36 cellular contexts compared by ENCODE assay signal in the genomic region with DNA sequence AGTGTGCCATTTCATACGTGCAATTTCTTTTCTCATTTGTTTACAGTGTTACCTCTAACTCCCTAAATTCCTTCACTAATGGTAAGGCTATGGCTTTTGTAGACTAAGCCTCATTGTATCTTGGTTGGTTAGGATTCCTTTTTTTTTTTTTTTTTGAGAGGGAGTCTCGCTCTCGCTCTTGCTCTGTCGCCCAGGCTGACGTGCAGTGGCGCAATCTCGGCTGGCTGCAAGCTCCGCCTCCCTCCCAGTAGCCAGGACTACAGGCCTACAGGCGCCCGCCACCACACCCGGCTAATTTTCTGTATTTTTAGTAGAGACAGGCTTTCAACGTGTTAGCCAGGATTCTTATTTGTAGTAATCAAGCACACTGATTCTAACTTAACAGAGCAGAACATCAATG.
"Had no signal": no experiment of that assay in that cellular context is flagged by ENCODE, and none has a peak within 500 bp of the region (broad histone marks: within the 10 kb centered on the region; RNA-seq: fewer than 3 reads in every experiment).

No MANE protein-coding gene starts in this region.

- H3K9me3 ChIP-seq: body of pancreas, breast epithelium, MG63 had no signal

- H3K27ac Mint-ChIP-seq: activated CD4-positive, alpha-beta memory T cell treated with anti-CD3 and anti-CD28 coated beads, Interleukin-2, amount 10 ng/mL, durations not matched to agents 7 days and 5 days; activated CD8-positive, alpha-beta memory T cell treated with anti-CD3 and anti-CD28 coated beads, Interleukin-2, amount 10 ng/mL, durations not matched to agents 7 days and 5 days; activated naive CD4-positive, alpha-beta T cell treated with anti-CD3 and anti-CD28 coated beads, Interleukin-2, amount 50 U/mL, for 24 hours; activated naive CD8-positive, alpha-beta T cell treated with anti-CD3 and anti-CD28 coated beads, Interleukin-2, amount 10 ng/mL, durations not matched to agents 7 days and 5 days; activated T-cell treated with anti-CD3 and anti-CD28 coated beads, Interleukin-2, amount 50 U/mL, for 72 hours; activated T-helper 2 cell treated with anti-CD3 and anti-CD28 coated beads, Interferon-gamma antibody, Interleukin-2, Interleukin-4, amounts not matched to agents 10 μg/mL and 5 μg/mL and 100 μg/mL, durations not matched to agents 14 hours and 24 hours and 36 hours had no signal

- H3K4me3 ChIP-seq: body of pancreas, breast epithelium, MG63, PC-9 had no signal

- H3K4me1 ChIP-seq: body of pancreas had no signal

- H2AFZ ChIP-seq: PC-9 had no signal

- H3K9me3 Mint-ChIP-seq: activated CD4-positive, alpha-beta memory T cell treated with anti-CD3 and anti-CD28 coated beads, Interleukin-2, amount 10 ng/mL, durations not matched to agents 7 days and 5 days; activated naive CD4-positive, alpha-beta T cell treated with anti-CD3 and anti-CD28 coated beads, Interleukin-2, amount 50 U/mL, for 24 hours; activated T-cell treated with anti-CD3 and anti-CD28 coated beads, Interleukin-2, amount 50 U/mL, for 72 hours; activated T-helper 2 cell treated with anti-CD3 and anti-CD28 coated beads, Interferon-gamma antibody, Interleukin-2, Interleukin-4, amounts not matched to agents 10 μg/mL and 5 μg/mL and 100 μg/mL, durations not matched to agents 14 hours and 24 hours and 36 hours had no signal

- H3K36me3 ChIP-seq: breast epithelium, MG63 had no signal

- DNase-seq: activated CD4-positive, alpha-beta memory T cell treated with anti-CD3 and anti-CD28 coated beads, Interleukin-2, amount 10 ng/mL, durations not matched to agents 7 days and 5 days; activated CD4-positive, alpha-beta T cell treated with anti-CD3 and anti-CD28 coated beads for 1 hour; activated CD4-positive, alpha-beta T cell treated with anti-CD3 and anti-CD28 coated beads for 48 hours; activated CD4-positive, CD25-positive, alpha-beta regulatory T cell; activated CD8-positive, alpha-beta memory T cell treated with anti-CD3 and anti-CD28 coated beads for 24 hours; activated CD8-positive, alpha-beta memory T cell treated with anti-CD3 and anti-CD28 coated beads, Interleukin-2, amount 10 ng/mL, durations not matched to agents 7 days and 5 days; activated CD8-positive, alpha-beta memory T cell treated with anti-CD3 and anti-CD28 coated beads, Interleukin-2, amount 50 U/mL, for 48 hours; activated gamma-delta T cell; activated naive CD4-positive, alpha-beta T cell treated with Interleukin-2 at 50 U/mL for 16 hours; activated naive CD8-positive, alpha-beta T cell treated with anti-CD3 and anti-CD28 coated beads, Interleukin-2, amount 10 ng/mL, durations not matched to agents 7 days and 5 days; activated T-cell treated with anti-CD3 and anti-CD28 coated beads, Interleukin-2, amount 50 U/mL, for 72 hours; body of pancreas; Kasumi-1; MG63; NCI-H1048; NCI-H1105 treated with DMSO at 0.1 percent for 48 hours; NCI-H1436; NCI-H1694; NCI-H1930; NCI-H2107; NCI-H2171; NCI-H510A; NCI-H526; NCI-H748 treated with DMSO at 0.1 percent for 48 hours; NK-92 treated with Interleukin-12 subunit alpha and Interleukin-12 subunit beta, amount 100 ng/mL, for 24 hours; PC-9; SW 1271; T-helper 1 cell; T-helper 2 cell; T-helper 9 cell had no signal

- H3K4me2 ChIP-seq: PC-9 had no signal

- H3K4me3 Mint-ChIP-seq: activated CD4-positive, alpha-beta memory T cell treated with anti-CD3 and anti-CD28 coated beads, Interleukin-2, amount 10 ng/mL, durations not matched to agents 7 days and 5 days; activated CD8-positive, alpha-beta memory T cell treated with anti-CD3 and anti-CD28 coated beads, Interleukin-2, amount 10 ng/mL, durations not matched to agents 7 days and 5 days; activated naive CD4-positive, alpha-beta T cell treated with anti-CD3 and anti-CD28 coated beads, Interleukin-2, amount 50 U/mL, for 24 hours; activated naive CD8-positive, alpha-beta T cell treated with anti-CD3 and anti-CD28 coated beads, Interleukin-2, amount 10 ng/mL, durations not matched to agents 7 days and 5 days; activated T-cell treated with anti-CD3 and anti-CD28 coated beads, Interleukin-2, amount 50 U/mL, for 72 hours had no signal

- H3K27me3 ChIP-seq: body of pancreas, breast epithelium, MG63 had no signal

- ATAC-seq: activated CD8-positive, alpha-beta memory T cell treated with anti-CD3 and anti-CD28 coated beads, Interleukin-2, amount 10 ng/mL, durations not matched to agents 7 days and 5 days; activated T-cell treated with anti-CD3 and anti-CD28 coated beads, Interleukin-2, amount 50 U/mL, for 72 hours; body of pancreas; Right ventricle myocardium inferior had no signal

- H3K27me3 Mint-ChIP-seq: activated CD4-positive, alpha-beta memory T cell treated with anti-CD3 and anti-CD28 coated beads, Interleukin-2, amount 10 ng/mL, durations not matched to agents 7 days and 5 days; activated CD8-positive, alpha-beta memory T cell treated with anti-CD3 and anti-CD28 coated beads, Interleukin-2, amount 10 ng/mL, durations not matched to agents 7 days and 5 days; activated naive CD4-positive, alpha-beta T cell treated with anti-CD3 and anti-CD28 coated beads, Interleukin-2, amount 50 U/mL, for 24 hours; activated naive CD8-positive, alpha-beta T cell treated with anti-CD3 and anti-CD28 coated beads, Interleukin-2, amount 10 ng/mL, durations not matched to agents 7 days and 5 days had no signal

- H3K27ac ChIP-seq: body of pancreas, breast epithelium, PC-9, RWPE1, VCaP had no signal
